Comparison of ENCODE assay signal across 8 cellular contexts in genomic region chr1:21251773-21252471, GRCh38. TPM values are rescaled to one million over a fixed set of nuclear protein-coding genes. Genes with fewer than 3 reads are reported as not detected.
DNase-seq lines count a peak whose midpoint lies in the region; ATAC-seq and TF ChIP-seq lines count a peak whose summit lies in the region.

No MANE protein-coding gene starts in this region.

- H3K9me3 ChIP-seq in psoas muscle, result no peaks in the 10 kb centered on the region

- H3K4me1 ChIP-seq in psoas muscle, result no peaks in the 10 kb centered on the region

- H3K4me3 ChIP-seq in psoas muscle, result no peak overlapping the region

- no peak for TF ChIP-seq CTCF in psoas muscle (IDR thresholded peaks at IDR 0.05)

- ATAC-seq in psoas muscle (peak in 3 of 4 donors; percentile 67 to 75 (median 68)), GM18511 (IDR thresholded peaks at IDR 0.05; ENCODE audit: unreplicated experiment) (no peak), GM18498 (IDR thresholded peaks at IDR 0.05; ENCODE audit: unreplicated experiment) (no peak)

- H3K27ac ChIP-seq in psoas muscle, result no peak overlapping the region

- peaks cover 0 to 29% of the 10 kb centered on the region in 2 donors for H3K36me3 ChIP-seq in psoas muscle (ENCODE audit: insufficient read depth in 1 of 2, low read depth in 1 of 2)

- H3K27me3 ChIP-seq in psoas muscle (ENCODE audit: insufficient read depth in 3 of 3, low read length in 2 of 3), result no peaks in the 10 kb centered on the region

- whole genome bisulfite sequencing in psoas muscle, 3 donors, result 46 to 55% (median 48%) methylated on average over 4 of the region's 4 CpGs

- intact Hi-C loops in psoas muscle (cut with DNase I), result no loop called here

- DNase-seq in GOT3 (lab: John Stamatoyannopoulos, UW) (peak; percentile 30), SW480 (ENCODE audit: low spot score) (peak; percentile 45), fibroblast of gingiva (ENCODE audit: low read depth) (peak; percentile 97), psoas muscle (no peak), SKM-1 treated with dmso at 0.1 percent for 144 hours (lab: John Stamatoyannopoulos, UW; ENCODE audit: unreplicated experiment) (no peak), middle frontal gyrus (ENCODE audit: extremely low spot score, low spot score) (no peak)

RNA-seq across cellular contexts. Expression of gene ECE1, which starts 38.3 kb away (rescaled TPM):
- 10 to 100 TPM; 12.3 to 24.9 (median 19.0) TPM for total RNA-seq in psoas muscle
- polyA plus RNA-seq in psoas muscle, result 10 to 100 TPM; 12.2 to 14.6 (median 13.2) TPM

Comparison
In these comparisons a context has a peak if more than half of its experiments do, and no peak if none do; other contexts are left out.
1. DNase-seq: peak in GOT3 (single experiment), SW480 (single experiment) and fibroblast of gingiva (single experiment); none in psoas muscle (0 of 2), SKM-1 treated with dmso at 0.1 percent for 144 hours (single experiment) and middle frontal gyrus (single experiment).
2. ATAC-seq: peak in psoas muscle (3 of 4); none in GM18511 (single experiment) and GM18498 (single experiment).